Comparison of ENCODE assay signal across 8 cellular contexts in the genomic region with DNA sequence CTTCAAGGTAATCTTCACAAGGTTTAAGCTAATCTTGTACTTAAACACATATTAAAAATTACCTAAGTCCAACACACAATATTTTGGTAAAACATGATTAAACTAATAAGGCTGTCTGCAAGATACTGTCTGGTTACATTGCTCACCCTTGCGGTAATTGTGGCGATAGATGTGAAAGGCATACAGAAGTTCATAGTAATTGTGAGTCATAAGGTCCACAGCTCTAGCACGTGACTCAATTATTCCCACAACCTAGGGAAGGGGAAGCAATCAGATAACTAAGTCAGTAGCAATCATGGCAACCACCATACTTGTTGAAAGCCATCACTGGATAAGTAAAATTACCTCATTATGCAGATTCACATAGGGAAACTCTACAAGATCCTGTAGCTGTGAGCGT. TPM values are rescaled to one million over a fixed set of nuclear protein-coding genes. Genes with fewer than 3 reads are reported as not detected.
DNase-seq lines count a peak whose midpoint lies in the region; ATAC-seq and TF ChIP-seq lines count a peak whose summit lies in the region.

No MANE protein-coding gene starts in this region.

- H3K36me3 ChIP-seq in osteoblast (ENCODE audit: insufficient read depth, low read length) = peaks cover 45% of the 10 kb centered on the region

- TF ChIP-seq POLR2A in NB4 (IDR thresholded peaks at IDR 0.05; ENCODE audit: extremely low read depth, insufficient read length) = no peak

- H3K79me2 ChIP-seq in osteoblast (ENCODE audit: insufficient read depth, low read length) = no peaks in the 10 kb centered on the region

- H3K4me3 ChIP-seq in NB4 (ENCODE audit: low read depth, low read length) = no peak overlapping the region
- no peak overlapping the region for H3K4me3 ChIP-seq in osteoblast (ENCODE audit: insufficient read depth, low read length)

- H3K27me3 ChIP-seq in osteoblast (ENCODE audit: insufficient read depth, low read length) = no peaks in the 10 kb centered on the region

- H3K9me3 ChIP-seq in osteoblast (ENCODE audit: low read depth, low read length) = no peaks in the 10 kb centered on the region

- TF ChIP-seq CTCF in NB4 (IDR thresholded peaks at IDR 0.05; ENCODE audit: low read depth, low read length) (no peak), osteoblast (IDR thresholded peaks at IDR 0.05; ENCODE audit: extremely low read depth, low read depth, low read length) (no peak)

- peak overlapping the region; percentile 27 for H3K27ac ChIP-seq in osteoblast (ENCODE audit: low read depth, low read length)

- DNase-seq in AG08396 (ENCODE audit: low spot score) (peak; percentile 9), NB4 (ENCODE audit: low read depth) (peak; percentile 43), osteoblast (ENCODE audit: insufficient read length, low spot score, missing footprints) (peak; percentile 65), NCI-H1092 (lab: John Stamatoyannopoulos, UW) (no peak), superior temporal gyrus (ENCODE audit: extremely low spot score) (no peak), NCI-H1417 (lab: John Stamatoyannopoulos, UW) (no peak)
- DNase-seq in activated naive CD4-positive, alpha-beta T cell treated with anti-CD3 and anti-CD28 coated beads, Interleukin-2, amount 50 U/mL, for 16 hours = peak; percentile 49

- peaks cover 15% of the 10 kb centered on the region for H3K4me1 ChIP-seq in osteoblast (ENCODE audit: insufficient read depth, low read length)

- no peak overlapping the region for H2AFZ ChIP-seq in osteoblast (ENCODE audit: low read length)

- ATAC-seq in GM21423 (IDR thresholded peaks at IDR 0.05; ENCODE audit: unreplicated experiment) = no peak

- no peak overlapping the region for H3K4me2 ChIP-seq in osteoblast (ENCODE audit: insufficient read depth, low read length)

- no peaks in the 10 kb centered on the region for H4K20me1 ChIP-seq in osteoblast (ENCODE audit: insufficient read depth, low read length)

RNA-seq across cellular contexts. Expression of gene FNBP4, which starts 30.5 kb away (rescaled TPM):
- total RNA-seq in osteoblast = 126 and 130 TPM in 2 replicates

RNA-seq across cellular contexts. Expression of gene NUP160, which starts 50.5 kb away (rescaled TPM):
- total RNA-seq in osteoblast = 25.3 and 27.1 TPM in 2 replicates

Comparison
In these comparisons a context has a peak if more than half of its experiments do, and no peak if none do; other contexts are left out.
1. DNase-seq: peak in AG08396 (single experiment), NB4 (single experiment), activated naive CD4-positive, alpha-beta T cell treated with anti-CD3 and anti-CD28 coated beads, Interleukin-2, amount 50 U/mL, for 16 hours (single experiment) and osteoblast (single experiment); none in NCI-H1092 (single experiment), superior temporal gyrus (single experiment) and NCI-H1417 (0 of 3).